In genomic region chr15:88449581-88449980, GRCh38 we compare ENCODE assay signal across 17 cellular contexts.
"Had no signal": no experiment of that assay in that cellular context is flagged by ENCODE, and none has a peak within 500 bp of the region (broad histone marks: within the 10 kb centered on the region; RNA-seq: fewer than 3 reads in every experiment).

No MANE protein-coding gene starts in this region.

- H3K27ac Mint-ChIP-seq: endodermal cell; immature natural killer cell; naive thymus-derived CD4-positive, alpha-beta T cell; nephron progenitor cell; stimulated activated naive B cell treated with anti-CD40 and anti-IgM and Interleukin-4, amounts not matched to agents 10 μg/mL and 1 μg/mL and 100 μg/mL, for 72 hours had no signal

- H3K4me1 Mint-ChIP-seq: endodermal cell, nephron progenitor cell had no signal

- H3K27ac ChIP-seq: coronary artery, foreskin keratinocyte, left ventricle myocardium inferior, lower lobe of right lung, neutrophil, ovary, right atrium auricular region, sigmoid colon, skin epidermis, testis, tibial nerve had no signal

- H3K36me3 ChIP-seq: left ventricle myocardium inferior, lower lobe of right lung, neutrophil, ovary, right atrium auricular region, sigmoid colon, tibial nerve had no signal

- H3K27me3 ChIP-seq: foreskin keratinocyte, ovary, right atrium auricular region, sigmoid colon, testis, tibial nerve had no signal

- H3K4me1 ChIP-seq: foreskin keratinocyte, testis had no signal

- H3K4me3 Mint-ChIP-seq: endodermal cell; immature natural killer cell; nephron progenitor cell; stimulated activated naive B cell treated with anti-CD40 and anti-IgM and Interleukin-4, amounts not matched to agents 10 μg/mL and 1 μg/mL and 100 μg/mL, for 72 hours had no signal

- DNase-seq: lower lobe of right lung had no signal

- FAIRE-seq: keratinocyte had no signal

- H3K4me3 ChIP-seq: coronary artery, left ventricle myocardium inferior, lower lobe of right lung, ovary, right atrium auricular region, sigmoid colon, skin epidermis, testis, tibial nerve had no signal

- H3K36me3 Mint-ChIP-seq: immature natural killer cell; stimulated activated naive B cell treated with anti-CD40 and anti-IgM and Interleukin-4, amounts not matched to agents 10 μg/mL and 1 μg/mL and 100 μg/mL, for 72 hours had no signal

- H3K9me3 ChIP-seq: left ventricle myocardium inferior, lower lobe of right lung, neutrophil, ovary, right atrium auricular region, sigmoid colon, testis had no signal

- H3K9me3 Mint-ChIP-seq: endodermal cell, immature natural killer cell had no signal
